Comparison of ENCODE assay signal across 8 cellular contexts in genomic region chr11:65660908-65661307, GRCh38. TPM values are rescaled to one million over a fixed set of nuclear protein-coding genes. Genes with fewer than 3 reads are reported as not detected.
DNase-seq lines count a peak whose midpoint lies in the region; ATAC-seq and TF ChIP-seq lines count a peak whose summit lies in the region.
"Not testable (repeated sequence)": the region's sequence is repeated elsewhere in the genome, so short reads cannot be mapped to it uniquely, and the experiment has no call there.

No MANE protein-coding gene starts in this region.

- H3K27ac ChIP-seq in BLaER1; left ventricle myocardium inferior (replicated peaks); neural cell (ENCODE audit: low read length): not testable (repeated sequence)
- peak overlapping the region in 4 of 5 donors; percentile 98 to 100 (median 99) for H3K27ac ChIP-seq in stomach

- peaks cover 8 to 10% (median 8%) of the 10 kb centered on the region in 3 donors for H3K4me1 Mint-ChIP-seq in IgD-negative memory B cell
- peaks cover 23% of the 10 kb centered on the region for H3K4me1 Mint-ChIP-seq in T-helper 2 cell treated with Interferon-gamma antibody and Interleukin-4, amounts not matched to agents 5 μg/mL and 100 μg/mL, for 36 hours (ENCODE audit: low read depth)
- H3K4me1 Mint-ChIP-seq in activated T-helper 2 cell treated with anti-CD3 and anti-CD28 coated beads, Interferon-gamma antibody, Interleukin-2, Interleukin-4, amounts not matched to agents 10 μg/mL and 5 μg/mL and 100 μg/mL, durations not matched to agents 14 hours and 24 hours and 36 hours (ENCODE audit: low read depth), result peaks cover 25% of the 10 kb centered on the region
- H3K4me1 Mint-ChIP-seq in central memory CD8-positive, alpha-beta T cell, result peaks cover 42% of the 10 kb centered on the region

- H3F3A ChIP-seq in neural cell (ENCODE audit: insufficient read depth, low read length, poor library complexity, severe bottlenecking), result not testable (repeated sequence)

- WGBS in stomach, 5 donors, result 87 to 96% (median 90%) methylated on average over 9 of the region's 9 CpGs

- H3K4me2 ChIP-seq in BLaER1, result peak overlapping the region; percentile 96
- not testable (repeated sequence) for H3K4me2 ChIP-seq in neural cell (ENCODE audit: low read length)

- H3K4me3 Mint-ChIP-seq in IgD-negative memory B cell, result peak overlapping the region in 2 of 4 donors; percentile 84 to 86
- H3K4me3 Mint-ChIP-seq in T-helper 2 cell treated with Interferon-gamma antibody and Interleukin-4, amounts not matched to agents 5 μg/mL and 100 μg/mL, for 36 hours, result peak overlapping the region; percentile 86
- H3K4me3 Mint-ChIP-seq in activated T-helper 2 cell treated with anti-CD3 and anti-CD28 coated beads, Interferon-gamma antibody, Interleukin-2, Interleukin-4, amounts not matched to agents 10 μg/mL and 5 μg/mL and 100 μg/mL, durations not matched to agents 14 hours and 24 hours and 36 hours (ENCODE audit: low read depth), result peak overlapping the region; percentile 83
- peak overlapping the region; percentile 84 for H3K4me3 Mint-ChIP-seq in central memory CD8-positive, alpha-beta T cell

- TF ChIP-seq EP300 in neural cell (conservative IDR thresholded peaks at IDR 0.05; ENCODE audit: poor library complexity, severe bottlenecking); stomach (IDR thresholded peaks at IDR 0.05): not testable (repeated sequence)

- H3K36me3 Mint-ChIP-seq in IgD-negative memory B cell, result not testable (repeated sequence)
- H3K36me3 Mint-ChIP-seq in T-helper 2 cell treated with Interferon-gamma antibody and Interleukin-4, amounts not matched to agents 5 μg/mL and 100 μg/mL, for 36 hours (ENCODE audit: low read depth), result peaks cover 47% of the 10 kb centered on the region
- peaks cover 54% of the 10 kb centered on the region for H3K36me3 Mint-ChIP-seq in activated T-helper 2 cell treated with anti-CD3 and anti-CD28 coated beads, Interferon-gamma antibody, Interleukin-2, Interleukin-4, amounts not matched to agents 10 μg/mL and 5 μg/mL and 100 μg/mL, durations not matched to agents 14 hours and 24 hours and 36 hours (ENCODE audit: low read depth)
- peaks cover 54% of the 10 kb centered on the region for H3K36me3 Mint-ChIP-seq in central memory CD8-positive, alpha-beta T cell (ENCODE audit: insufficient read depth)

- not testable (repeated sequence) for H3K27me3 Mint-ChIP-seq in IgD-negative memory B cell; T-helper 2 cell treated with Interferon-gamma antibody and Interleukin-4, amounts not matched to agents 5 μg/mL and 100 μg/mL, for 36 hours (ENCODE audit: low read depth); activated T-helper 2 cell treated with anti-CD3 and anti-CD28 coated beads, Interferon-gamma antibody, Interleukin-2, Interleukin-4, amounts not matched to agents 10 μg/mL and 5 μg/mL and 100 μg/mL, durations not matched to agents 14 hours and 24 hours and 36 hours (ENCODE audit: low read depth); central memory CD8-positive, alpha-beta T cell

- not testable (repeated sequence) for H3K9me3 ChIP-seq in BLaER1; left ventricle myocardium inferior (replicated peaks); neural cell (ENCODE audit: low read length); stomach

- ATAC-seq in central memory CD8-positive, alpha-beta T cell (replicated peaks; ENCODE audit: extremely low read depth, poor library complexity, severe bottlenecking), result not testable (repeated sequence)

- peak overlapping the region; percentile 90 for H3K9ac ChIP-seq in BLaER1
- not testable (repeated sequence) for H3K9ac ChIP-seq in neural cell (ENCODE audit: low read length)

- DNase-seq in T-helper 2 cell treated with Interferon-gamma antibody and Interleukin-4, amounts not matched to agents 5 μg/mL and 100 μg/mL, for 36 hours (ENCODE audit: low spot score); activated T-helper 2 cell treated with anti-CD3 and anti-CD28 coated beads, Interferon-gamma antibody, Interleukin-2, Interleukin-4, amounts not matched to agents 10 μg/mL and 5 μg/mL and 100 μg/mL, durations not matched to agents 14 hours and 24 hours and 36 hours (ENCODE audit: low spot score); central memory CD8-positive, alpha-beta T cell (ENCODE audit: low spot score in 2 of 2); left ventricle myocardium inferior; stomach: not testable (repeated sequence)

- intact Hi-C loops in activated T-helper 2 cell treated with anti-CD3 and anti-CD28 coated beads, Interferon-gamma antibody, Interleukin-2, Interleukin-4, amounts not matched to agents 10 μg/mL and 5 μg/mL and 100 μg/mL, durations not matched to agents 14 hours and 24 hours and 36 hours (cut with micrococcal nuclease); left ventricle myocardium inferior (cut with micrococcal nuclease); stomach (cut with DNase I; ENCODE audit: low total_unique reads): not testable (repeated sequence)

- H3K27ac Mint-ChIP-seq in IgD-negative memory B cell, result peak overlapping the region in 2 of 3 donors; percentile 63 to 82
- not testable (repeated sequence) for H3K27ac Mint-ChIP-seq in T-helper 2 cell treated with Interferon-gamma antibody and Interleukin-4, amounts not matched to agents 5 μg/mL and 100 μg/mL, for 36 hours; activated T-helper 2 cell treated with anti-CD3 and anti-CD28 coated beads, Interferon-gamma antibody, Interleukin-2, Interleukin-4, amounts not matched to agents 10 μg/mL and 5 μg/mL and 100 μg/mL, durations not matched to agents 14 hours and 24 hours and 36 hours
- H3K27ac Mint-ChIP-seq in central memory CD8-positive, alpha-beta T cell (ENCODE audit: low read depth), result peak overlapping the region; percentile 44

- H3K9me2 ChIP-seq in neural cell (ENCODE audit: insufficient read depth, low read length), result not testable (repeated sequence)

- not testable (repeated sequence) for TF ChIP-seq CTCF in left ventricle myocardium inferior (IDR thresholded peaks at IDR 0.05; ENCODE audit: borderline replicate concordance); neural cell (IDR thresholded peaks at IDR 0.05; ENCODE audit: poor library complexity, severe bottlenecking); stomach (IDR thresholded peaks at IDR 0.05)

- not testable (repeated sequence) for H2AFZ ChIP-seq in neural cell (ENCODE audit: low read depth, low read length)

- H3K4me3 ChIP-seq in BLaER1 (0 out of 2 replicates have a peak overlapping the region, but pooled peaks have one; percentile 95), left ventricle myocardium inferior (peak overlapping the region; percentile 99), neural cell (ENCODE audit: low read length) (peak overlapping the region; percentile 96), stomach (peak overlapping the region in 3 of 4 donors; percentile 64 to 98 (median 79))

- TF ChIP-seq POLR2A in stomach (IDR thresholded peaks at IDR 0.05), result not testable (repeated sequence)

- not testable (repeated sequence) for H3K9me3 Mint-ChIP-seq in IgD-negative memory B cell; T-helper 2 cell treated with Interferon-gamma antibody and Interleukin-4, amounts not matched to agents 5 μg/mL and 100 μg/mL, for 36 hours; activated T-helper 2 cell treated with anti-CD3 and anti-CD28 coated beads, Interferon-gamma antibody, Interleukin-2, Interleukin-4, amounts not matched to agents 10 μg/mL and 5 μg/mL and 100 μg/mL, durations not matched to agents 14 hours and 24 hours and 36 hours; central memory CD8-positive, alpha-beta T cell

- not testable (repeated sequence) for H3K27me3 ChIP-seq in BLaER1; left ventricle myocardium inferior (ENCODE audit: low read depth); neural cell (ENCODE audit: insufficient read depth, low read depth, low read length); stomach

- H4K20me1 ChIP-seq in BLaER1, result peaks cover 53% of the 10 kb centered on the region
- not testable (repeated sequence) for H4K20me1 ChIP-seq in neural cell (ENCODE audit: insufficient read depth)

- peaks cover 33% of the 10 kb centered on the region for H3K4me1 ChIP-seq in BLaER1
- peaks cover 55% of the 10 kb centered on the region for H3K4me1 ChIP-seq in left ventricle myocardium inferior
- H3K4me1 ChIP-seq in stomach, result peaks cover 23 to 61% (median 44%) of the 10 kb centered on the region in 4 donors

- TF ChIP-seq RAD21 in neural cell (conservative IDR thresholded peaks at IDR 0.05), result not testable (repeated sequence)

- H3K36me3 ChIP-seq in BLaER1, result peaks cover 58% of the 10 kb centered on the region
- peaks cover 57% of the 10 kb centered on the region for H3K36me3 ChIP-seq in left ventricle myocardium inferior
- not testable (repeated sequence) for H3K36me3 ChIP-seq in neural cell (ENCODE audit: insufficient read depth, low read length)
- peaks cover 53 to 60% (median 57%) of the 10 kb centered on the region in 4 donors for H3K36me3 ChIP-seq in stomach

- H3K79me2 ChIP-seq in neural cell (replicated peaks; ENCODE audit: insufficient read depth, low read length), result peaks cover 10% of the 10 kb centered on the region

RNA-seq across cellular contexts. Expression of gene RELA, which starts 1.8 kb away (rescaled TPM):
- polyA plus RNA-seq in IgD-negative memory B cell (66.7 TPM), neural cell (19.3 and 19.5 TPM in 2 replicates), stomach (10 to 100 TPM; 37.9 to 56.8 (median 39.2) TPM)
- total RNA-seq in activated T-helper 2 cell treated with anti-CD3 and anti-CD28 coated beads, Interferon-gamma antibody, Interleukin-2, Interleukin-4, amounts not matched to agents 10 μg/mL and 5 μg/mL and 100 μg/mL, durations not matched to agents 14 hours and 24 hours and 36 hours, result 86.9 and 89.3 TPM in 2 replicates
- total RNA-seq in left ventricle myocardium inferior (33.8 TPM), stomach (10 to 100 TPM; 27.4 to 68.8 (median 54.0) TPM)
- polyA minus RNA-seq in neural cell, result 22.4 and 24.0 TPM in 2 replicates

RNA-seq across cellular contexts. Expression of gene SIPA1, which starts 23.0 kb away (rescaled TPM):
- polyA plus RNA-seq in IgD-negative memory B cell, result 253 TPM
- total RNA-seq in activated T-helper 2 cell treated with anti-CD3 and anti-CD28 coated beads, Interferon-gamma antibody, Interleukin-2, Interleukin-4, amounts not matched to agents 10 μg/mL and 5 μg/mL and 100 μg/mL, durations not matched to agents 14 hours and 24 hours and 36 hours, result 128 and 135 TPM in 2 replicates
- total RNA-seq in left ventricle myocardium inferior, result 21.0 TPM
- 0.16 and 6.5 TPM in 2 replicates for polyA plus RNA-seq in neural cell
- polyA minus RNA-seq in neural cell, result 0.97 and 1.6 TPM in 2 replicates
- total RNA-seq in stomach, result 10 to 100 TPM; 13.2 to 47.5 (median 33.8) TPM
- 10 to 100 TPM; 59.9 to 80.4 (median 67.6) TPM for polyA plus RNA-seq in stomach

RNA-seq across cellular contexts. Expression of gene PCNX3, which starts 45.3 kb away (rescaled TPM):
- polyA plus RNA-seq in IgD-negative memory B cell (6.8 TPM), neural cell (7.8 and 8.1 TPM in 2 replicates), stomach (10 to 100 TPM in 1 of 3 donors, 1 to 10 TPM in 2; 4.6 to 11.0 (median 6.8) TPM)
- total RNA-seq in activated T-helper 2 cell treated with anti-CD3 and anti-CD28 coated beads, Interferon-gamma antibody, Interleukin-2, Interleukin-4, amounts not matched to agents 10 μg/mL and 5 μg/mL and 100 μg/mL, durations not matched to agents 14 hours and 24 hours and 36 hours, result 40.1 and 43.6 TPM in 2 replicates
- total RNA-seq in left ventricle myocardium inferior (11.9 TPM), stomach (10 to 100 TPM in 4 of 5 donors, 1 to 10 TPM in 1; 9.7 to 76.2 (median 40.3) TPM)
- 16.1 and 22.2 TPM in 2 replicates for polyA minus RNA-seq in neural cell

RNA-seq across cellular contexts. Expression of gene MAP3K11, which starts 46.9 kb away (rescaled TPM):
- polyA plus RNA-seq in IgD-negative memory B cell, result 26.5 TPM
- total RNA-seq in activated T-helper 2 cell treated with anti-CD3 and anti-CD28 coated beads, Interferon-gamma antibody, Interleukin-2, Interleukin-4, amounts not matched to agents 10 μg/mL and 5 μg/mL and 100 μg/mL, durations not matched to agents 14 hours and 24 hours and 36 hours, result 84.6 and 88.6 TPM in 2 replicates
- 32.4 TPM for total RNA-seq in left ventricle myocardium inferior
- 3.9 and 6.6 TPM in 2 replicates for polyA plus RNA-seq in neural cell
- polyA minus RNA-seq in neural cell, result 12.0 and 13.4 TPM in 2 replicates
- total RNA-seq in stomach, result 100 to 1,000 TPM in 1 of 5 donors, 10 to 100 TPM in 4; 37.6 to 118 (median 63.6) TPM
- polyA plus RNA-seq in stomach, result 10 to 100 TPM; 31.0 to 62.9 (median 44.8) TPM

RNA-seq across cellular contexts. Expression of gene KAT5, which starts 51.1 kb away (rescaled TPM):
- polyA plus RNA-seq in IgD-negative memory B cell (62.6 TPM), neural cell (102 and 109 TPM in 2 replicates), stomach (10 to 100 TPM; 51.5 to 76.8 (median 53.5) TPM)
- total RNA-seq in activated T-helper 2 cell treated with anti-CD3 and anti-CD28 coated beads, Interferon-gamma antibody, Interleukin-2, Interleukin-4, amounts not matched to agents 10 μg/mL and 5 μg/mL and 100 μg/mL, durations not matched to agents 14 hours and 24 hours and 36 hours, result 76.3 and 79.4 TPM in 2 replicates
- total RNA-seq in left ventricle myocardium inferior (47.0 TPM), stomach (10 to 100 TPM; 13.3 to 99.1 (median 58.7) TPM)
- 59.0 and 62.1 TPM in 2 replicates for polyA minus RNA-seq in neural cell
